ENCODE assay signal across 24 cellular contexts in genomic region chr4:189117426-189117825, GRCh38.
DNase-seq lines count a peak whose midpoint lies in the region; ATAC-seq and TF ChIP-seq lines count a peak whose summit lies in the region.
"Had no signal": no experiment of that assay in that cellular context is flagged by ENCODE, and none has a peak within 500 bp of the region (broad histone marks: within the 10 kb centered on the region; RNA-seq: fewer than 3 reads in every experiment).

No MANE protein-coding gene starts in this region.

- no peaks in the 10 kb centered on the region for H3K36me3 ChIP-seq in BE2C
- no peaks in the 10 kb centered on the region for H3K36me3 ChIP-seq in HCT116 (ENCODE audit: control insufficient read depth in 1 of 2, insufficient read depth in 2 of 2, low read length in 2 of 2)
- no peaks in the 10 kb centered on the region for H3K36me3 ChIP-seq in hepatocyte (replicated peaks; ENCODE audit: insufficient read depth, low read depth)

- no peaks in the 10 kb centered on the region for H4K20me1 ChIP-seq in HCT116 (ENCODE audit: insufficient read depth)
- no peaks in the 10 kb centered on the region for H4K20me1 ChIP-seq in hepatocyte (ENCODE audit: insufficient read depth, poor library complexity, severe bottlenecking)

- H3K27ac ChIP-seq in HCT116 (ENCODE audit: low read depth, low read length) (no peak overlapping the region), hepatocyte (no peak overlapping the region), foreskin keratinocyte (no peak overlapping the region)
- H3K27ac ChIP-seq: A549, coronary artery, HL-60 had no signal

- TF ChIP-seq POLR2A in HCT116 (IDR thresholded peaks at IDR 0.05; ENCODE audit: borderline replicate concordance, extremely low read depth, insufficient read depth, insufficient read length) = no peak

- peak; percentile 29 for DNase-seq in BE2C
- DNase-seq in HCT116 (ENCODE audit: low read depth, low spot score) = no peak
- DNase-seq in WTC11 (ENCODE audit: low spot score) = peak; percentile 26
- no peak for DNase-seq in hepatocyte (ENCODE audit: low spot score)
- DNase-seq in AG20443 (ENCODE audit: low spot score) = no peak
- no peak for DNase-seq in foreskin keratinocyte
- DNase-seq: activated CD4-positive, alpha-beta T cell treated with anti-CD3 and anti-CD28 coated beads for 48 hours; activated naive CD8-positive, alpha-beta T cell treated with anti-CD3 and anti-CD28 coated beads, Interleukin-2, amount 10 ng/mL, durations not matched to agents 7 days and 5 days; DMS79; midbrain; NCI-H2029 treated with DMSO at 0.1 percent for 48 hours; NCI-H510A; stimulated activated CD4-positive, alpha-beta T cell treated with anti-CD3 and anti-CD28 coated beads, Interleukin-4, amount 100 ng/mL, for 4 hours; SW 1271 had no signal

- peaks cover 33% of the 10 kb centered on the region for H3K9me3 Mint-ChIP-seq in WTC11

- TF ChIP-seq CTCF in BE2C (IDR thresholded peaks at IDR 0.05; ENCODE audit: low read depth, low read length) = peak; percentile 30
- peak in 2 of 3 experiments; percentile 6 to 8; a peak in 2 of 6 replicates for TF ChIP-seq CTCF in HCT116 (IDR thresholded peaks at IDR 0.05 in 2 of 3, conservative IDR thresholded peaks at IDR 0.05 in 1 of 3; ENCODE audit: borderline replicate concordance in 1 of 3, insufficient read depth in 1 of 3, low read depth in 2 of 3, low read length in 2 of 3)
- no peak for TF ChIP-seq CTCF in WTC11 (IDR thresholded peaks at IDR 0.05)
- peak; percentile 7 for TF ChIP-seq CTCF in hepatocyte (IDR thresholded peaks at IDR 0.05; ENCODE audit: poor library complexity)
- no peak for TF ChIP-seq CTCF in foreskin keratinocyte (conservative IDR thresholded peaks at IDR 0.05)

- H3K27me3 ChIP-seq in BE2C = no peaks in the 10 kb centered on the region
- H3K27me3 ChIP-seq in HCT116 (ENCODE audit: insufficient read depth, low read length) = no peaks in the 10 kb centered on the region
- no peaks in the 10 kb centered on the region for H3K27me3 ChIP-seq in hepatocyte
- no peaks in the 10 kb centered on the region for H3K27me3 ChIP-seq in foreskin keratinocyte

- H3K9me2 ChIP-seq in HCT116 (ENCODE audit: insufficient read depth) (no peaks in the 10 kb centered on the region), hepatocyte (replicated peaks; ENCODE audit: insufficient read depth) (no peaks in the 10 kb centered on the region)

- H3K4me3 ChIP-seq in BE2C (ENCODE audit: low read depth, low read length) (no peak overlapping the region), HCT116 (replicated peaks in 1 of 2; ENCODE audit: low read depth in 1 of 2, low read length in 2 of 2) (no peak overlapping the region), hepatocyte (no peak overlapping the region)
- H3K4me3 ChIP-seq: A549, coronary artery, smooth muscle cell had no signal

- no peaks in the 10 kb centered on the region for H3K4me1 ChIP-seq in BE2C
- no peaks in the 10 kb centered on the region for H3K4me1 ChIP-seq in HCT116 (ENCODE audit: control insufficient read depth in 1 of 2, insufficient read depth in 2 of 2, low read length in 2 of 2)
- no peaks in the 10 kb centered on the region for H3K4me1 ChIP-seq in hepatocyte (ENCODE audit: insufficient read depth)
- H3K4me1 ChIP-seq in foreskin keratinocyte = no peaks in the 10 kb centered on the region
- H3K4me1 ChIP-seq: A549 had no signal

- 95% methylated on average over 1 of the region's 1 CpG for WGBS in hepatocyte (ENCODE audit: low lambda C conversion rate, missing lambda C conversion rate)

- peak; percentile 52 for TF ChIP-seq RAD21 in HCT116 (IDR thresholded peaks at IDR 0.05; ENCODE audit: low read depth)

- POLR2A ChIA-PET in HCT116 (lab: Charles Lee) = no interaction called here
- POLR2A ChIA-PET in WTC11 (lab: Charles Lee) = no interaction called here

- no peaks in the 10 kb centered on the region for H3K79me2 ChIP-seq in HCT116 (ENCODE audit: insufficient read depth, low read length)
- H3K79me2 ChIP-seq in hepatocyte = no peaks in the 10 kb centered on the region

- no TSS peak for BruUV-seq in HCT116 (replicated peaks; lab: Mats Ljungman, UMichigan)

- peaks cover 11% of the 10 kb centered on the region for H3K4me1 Mint-ChIP-seq in WTC11
- H3K4me1 Mint-ChIP-seq: activated naive CD8-positive, alpha-beta T cell treated with anti-CD3 and anti-CD28 coated beads, Interleukin-2, amount 10 ng/mL, durations not matched to agents 7 days and 5 days; brain; CD4-positive, alpha-beta memory T cell; IgD-negative memory B cell had no signal

- ATAC-seq in HCT116 (0 out of 2 replicates have a peak, but pooled peaks have one; percentile 44), WTC11 (peak; percentile 71), HG02623 (IDR thresholded peaks at IDR 0.05; ENCODE audit: unreplicated experiment) (no peak), foreskin keratinocyte (no peak), GM19395 (IDR thresholded peaks at IDR 0.05; ENCODE audit: unreplicated experiment) (no peak)
- ATAC-seq: A549 had no signal

- H3K4me3 Mint-ChIP-seq in WTC11 = no peak overlapping the region
- H3K4me3 Mint-ChIP-seq: activated naive CD8-positive, alpha-beta T cell treated with anti-CD3 and anti-CD28 coated beads, Interleukin-2, amount 10 ng/mL, durations not matched to agents 7 days and 5 days; brain; CD4-positive, alpha-beta memory T cell; IgD-negative memory B cell had no signal

- H3K4me2 ChIP-seq in HCT116 (ENCODE audit: low read length) (no peak overlapping the region), hepatocyte (no peak overlapping the region)
- H3K4me2 ChIP-seq: A549, smooth muscle cell had no signal

- no peak overlapping the region for H2AFZ ChIP-seq in HCT116 (ENCODE audit: low read depth, low read length, poor library complexity, severe bottlenecking)
- H2AFZ ChIP-seq in hepatocyte = no peak overlapping the region

- CTCF ChIA-PET in HCT116 (lab: Charles Lee) = interaction anchor here (0.8 kb wide), 2 partner anchors 9 to 146 kb away, joined by 3 read pairs; no protein-coding TSS in a partner anchor
- CTCF ChIA-PET in WTC11 (lab: Charles Lee) = interaction anchor here (0.9 to 2.2 kb wide), 9 partner anchors 8 to 272 kb away, joined by 3 to 12 read pairs (median 4); no protein-coding TSS in a partner anchor

- H3K27me3 Mint-ChIP-seq in WTC11 (ENCODE audit: low read depth) = no peaks in the 10 kb centered on the region
- H3K27me3 Mint-ChIP-seq: activated naive CD8-positive, alpha-beta T cell treated with anti-CD3 and anti-CD28 coated beads, Interleukin-2, amount 10 ng/mL, durations not matched to agents 7 days and 5 days; CD4-positive, alpha-beta memory T cell; IgD-negative memory B cell had no signal

- H3K9ac ChIP-seq in HCT116 (ENCODE audit: low read length) = no peak overlapping the region

- peaks cover 15% of the 10 kb centered on the region for H3K36me3 Mint-ChIP-seq in WTC11
- H3K36me3 Mint-ChIP-seq: activated naive CD8-positive, alpha-beta T cell treated with anti-CD3 and anti-CD28 coated beads, Interleukin-2, amount 10 ng/mL, durations not matched to agents 7 days and 5 days; brain; CD4-positive, alpha-beta memory T cell had no signal

- RAD21 ChIA-PET in HCT116 (lab: Charles Lee; ENCODE audit: low non-redundant PET in 1 of 2, low total read pairs in 2 of 2, uncharacterized antibody in 2 of 2, unreplicated experiment in 2 of 2) = no interaction called here

- no peaks in the 10 kb centered on the region for H3K9me3 ChIP-seq in BE2C
- no peaks in the 10 kb centered on the region for H3K9me3 ChIP-seq in HCT116 (ENCODE audit: control insufficient read depth in 1 of 2, insufficient read depth in 1 of 2, low read depth in 1 of 2, low read length in 2 of 2)
- H3K9me3 ChIP-seq in hepatocyte (ENCODE audit: low read depth) = no peaks in the 10 kb centered on the region
- H3K9me3 ChIP-seq: A549 had no signal

- intact Hi-C loops in HCT116 (cut with micrococcal nuclease) = no loop called here

- no peak overlapping the region for H3K27ac Mint-ChIP-seq in WTC11
- H3K27ac Mint-ChIP-seq: activated naive CD8-positive, alpha-beta T cell treated with anti-CD3 and anti-CD28 coated beads, Interleukin-2, amount 10 ng/mL, durations not matched to agents 7 days and 5 days; activated T-helper 2 cell treated with anti-CD3 and anti-CD28 coated beads, Interferon-gamma antibody, Interleukin-2, Interleukin-4, amounts not matched to agents 10 μg/mL and 5 μg/mL and 100 μg/mL, durations not matched to agents 14 hours and 24 hours and 36 hours; brain; CD4-positive, alpha-beta memory T cell; IgD-negative memory B cell had no signal

TF ChIP-seq in HCT116, 20 proteins besides CTCF, POLR2A, EP300 and RAD21 (continues in another document):
- no peak for TF ChIP-seq FOSL1 (IDR thresholded peaks at IDR 0.05; ENCODE audit: low read depth)

TF ChIP-seq in WTC11, 78 proteins besides CTCF, POLR2A, EP300 and RAD21 (continues in another document):
- no peak for TF ChIP-seq USF2 (CRISPR knock-in tag; IDR thresholded peaks at IDR 0.05)
- no peak for TF ChIP-seq ZBTB43 (CRISPR knock-in tag; IDR thresholded peaks at IDR 0.05)
- no peak for TF ChIP-seq ZNF671 (CRISPR knock-in tag; IDR thresholded peaks at IDR 0.05)

Comparison
In these comparisons a context has a peak if more than half of its experiments do, and no peak if none do; other contexts are left out.
1. DNase-seq: peak in BE2C (single experiment) and WTC11 (single experiment); none in HCT116 (single experiment), hepatocyte (single experiment), AG20443 (single experiment) and foreskin keratinocyte (0 of 2).
2. CTCF ChIP-seq: peak in BE2C (single experiment), HCT116 (2 of 3) and hepatocyte (single experiment); none in WTC11 (single experiment) and foreskin keratinocyte (single experiment).
3. ATAC-seq: peak in HCT116 (single experiment) and WTC11 (single experiment); none in HG02623 (single experiment), foreskin keratinocyte (single experiment) and GM19395 (single experiment).